In genomic region chr11:74702383-74703007, GRCh38 we compare ENCODE assay signal across 8 cellular contexts. TPM values are rescaled to one million over a fixed set of nuclear protein-coding genes. Genes with fewer than 3 reads are reported as not detected.
DNase-seq lines count a peak whose midpoint lies in the region; ATAC-seq and TF ChIP-seq lines count a peak whose summit lies in the region.

No MANE protein-coding gene starts in this region.

- in situ Hi-C loops in brain microvascular endothelial cell (cut with HindIII; ENCODE audit: low pct_ligation_motif_present, low sequenced_read_pairs) = no loop called here

- peak; percentile 99 for TF ChIP-seq CTCF in BE2C (IDR thresholded peaks at IDR 0.05; ENCODE audit: low read depth, low read length)
- TF ChIP-seq CTCF in VCaP (conservative IDR thresholded peaks at IDR 0.05) = peak; percentile 96
- peak; percentile 97 for TF ChIP-seq CTCF in brain microvascular endothelial cell (IDR thresholded peaks at IDR 0.05; ENCODE audit: low read depth, low read length, missing control alignments)

- H3K27ac ChIP-seq in VCaP (no peak overlapping the region), brain microvascular endothelial cell (no peak overlapping the region)

- H3K4me1 ChIP-seq in BE2C = no peaks in the 10 kb centered on the region

- H3K36me3 ChIP-seq in BE2C (no peaks in the 10 kb centered on the region), brain microvascular endothelial cell (replicated peaks) (no peaks in the 10 kb centered on the region)

- ATAC-seq in GM21360 (IDR thresholded peaks at IDR 0.05; ENCODE audit: unreplicated experiment) = peak; percentile 48

- H3K4me3 ChIP-seq in BE2C (ENCODE audit: low read depth, low read length) (no peak overlapping the region), brain microvascular endothelial cell (ENCODE audit: low read depth, low read length) (no peak overlapping the region)

- H3K27me3 ChIP-seq in BE2C (no peaks in the 10 kb centered on the region), brain microvascular endothelial cell (replicated peaks) (no peaks in the 10 kb centered on the region)

- DNase-seq in BE2C (peak; percentile 70), NCI-H2081 treated with DMSO at 0.1 percent for 48 hours (lab: John Stamatoyannopoulos, UW) (peak; percentile 2), brain microvascular endothelial cell (peak; percentile 69), iris pigment epithelial cell (ENCODE audit: low read depth) (peak; percentile 68), GOT3 (lab: John Stamatoyannopoulos, UW) (no peak)
- DNase-seq in stimulated activated CD4-positive, alpha-beta T cell treated with anti-CD3 and anti-CD28 coated beads, Interleukin-1b, Interleukin-23, amount 100 ng/mL, for 48 hours = peak; percentile 63

- H3K9me3 ChIP-seq in BE2C = no peaks in the 10 kb centered on the region

RNA-seq across cellular contexts. Expression of gene CHRDL2, which starts 28.7 kb away (rescaled TPM):
- not detected for polyA plus RNA-seq in BE2C (2012; ENCODE audit: insufficient read depth, insufficient read length, low read depth)

RNA-seq across cellular contexts. Expression of gene RNF169, which starts 46.2 kb away (rescaled TPM):
- 3.0 TPM for polyA plus RNA-seq in BE2C (2012; ENCODE audit: insufficient read depth, insufficient read length, low read depth)
